Comparison of ENCODE assay signal across 12 cellular contexts in the genomic region with DNA sequence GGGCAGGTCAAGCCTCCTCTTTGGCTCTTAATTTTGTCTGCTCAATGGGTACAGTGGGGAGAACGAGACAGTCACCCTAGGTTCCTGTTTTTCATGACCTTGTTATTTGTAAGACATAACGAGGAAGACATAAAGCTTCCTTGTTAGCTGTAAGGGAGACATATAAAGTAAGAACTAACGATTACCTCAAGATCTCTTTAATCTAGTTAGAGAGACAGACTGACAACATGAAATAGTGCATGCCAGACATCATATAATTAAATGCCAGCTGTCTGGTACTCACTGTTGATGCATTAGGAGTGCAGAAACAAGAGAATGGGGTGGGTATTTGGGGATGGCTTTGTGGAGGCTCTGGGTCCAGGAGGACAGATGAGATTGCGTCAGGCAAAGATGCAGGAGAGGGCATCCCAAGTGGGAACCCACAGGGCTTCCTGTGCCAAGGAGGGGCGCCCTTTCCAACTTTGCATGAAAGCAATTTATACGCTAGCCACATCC. TPM values are rescaled to one million over a fixed set of nuclear protein-coding genes. Genes with fewer than 3 reads are reported as not detected.
A peak's percentile ranks its signal among the peaks of the same experiment; 100 is the strongest.
DNase-seq lines count a peak whose midpoint lies in the region; ATAC-seq and TF ChIP-seq lines count a peak whose summit lies in the region.
"Had no signal": no experiment of that assay in that cellular context is flagged by ENCODE, and none has a peak within 500 bp of the region (broad histone marks: within the 10 kb centered on the region; RNA-seq: fewer than 3 reads in every experiment).

No MANE protein-coding gene starts in this region.

- peak; percentile 57 for DNase-seq in NCI-H2171 treated with DMSO at 0.1 percent for 48 hours (lab: John Stamatoyannopoulos, UW)
- no peak for DNase-seq in NCI-H2171 (lab: John Stamatoyannopoulos, UW)
- DNase-seq in Karpas-422: no peak
- no peak for DNase-seq in T-helper 2 cell treated with Interferon-gamma antibody and Interleukin-4, amounts not matched to agents 5 μg/mL and 100 μg/mL, for 36 hours (ENCODE audit: low spot score)
- DNase-seq in lower lobe of right lung: peak; percentile 11
- DNase-seq in RPMI8226: no peak
- DNase-seq: DND-41, endodermal cell, right cardiac atrium had no signal

- peaks cover 28% of the 10 kb centered on the region for H3K4me1 ChIP-seq in Karpas-422 (ENCODE audit: low read length)
- peaks cover 15% of the 10 kb centered on the region for H3K4me1 ChIP-seq in lower lobe of right lung

- intact Hi-C loops in lower lobe of right lung (cut with DNase I): no loop called here

- peak overlapping the region; percentile 70 for H3K4me3 Mint-ChIP-seq in T-helper 2 cell treated with Interferon-gamma antibody and Interleukin-4, amounts not matched to agents 5 μg/mL and 100 μg/mL, for 36 hours
- H3K4me3 Mint-ChIP-seq: endodermal cell had no signal

- ATAC-seq in lower lobe of right lung (no peak), HG03439 (IDR thresholded peaks at IDR 0.05; ENCODE audit: unreplicated experiment) (no peak), GM18511 (IDR thresholded peaks at IDR 0.05; ENCODE audit: unreplicated experiment) (no peak)
- ATAC-seq: right cardiac atrium had no signal

- TF ChIP-seq CTCF in lower lobe of right lung (IDR thresholded peaks at IDR 0.05): no peak

- no peaks in the 10 kb centered on the region for H3K27me3 ChIP-seq in Karpas-422 (ENCODE audit: low read length)
- H3K27me3 ChIP-seq in lower lobe of right lung (ENCODE audit: low read depth): no peaks in the 10 kb centered on the region

- peaks cover 4% of the 10 kb centered on the region for H3K36me3 Mint-ChIP-seq in T-helper 2 cell treated with Interferon-gamma antibody and Interleukin-4, amounts not matched to agents 5 μg/mL and 100 μg/mL, for 36 hours (ENCODE audit: low read depth)

- H3K36me3 ChIP-seq in Karpas-422 (ENCODE audit: insufficient read depth, low read length) (no peaks in the 10 kb centered on the region), lower lobe of right lung (no peaks in the 10 kb centered on the region)
- H3K36me3 ChIP-seq: thoracic aorta had no signal

- peaks cover 51% of the 10 kb centered on the region for H3K4me1 Mint-ChIP-seq in T-helper 2 cell treated with Interferon-gamma antibody and Interleukin-4, amounts not matched to agents 5 μg/mL and 100 μg/mL, for 36 hours (ENCODE audit: low read depth)

- H4K20me1 ChIP-seq in Karpas-422 (ENCODE audit: insufficient read depth, low read depth, low read length): no peaks in the 10 kb centered on the region

- no peaks in the 10 kb centered on the region for H3K9me3 ChIP-seq in Karpas-422 (ENCODE audit: low read length)
- H3K9me3 ChIP-seq in lower lobe of right lung: no peaks in the 10 kb centered on the region
- H3K9me3 ChIP-seq: thoracic aorta had no signal

- H3K9ac ChIP-seq in Karpas-422 (ENCODE audit: low read length): no peak overlapping the region; the same call in 1 of the 2 replicates

- H3K27me3 Mint-ChIP-seq in T-helper 2 cell treated with Interferon-gamma antibody and Interleukin-4, amounts not matched to agents 5 μg/mL and 100 μg/mL, for 36 hours (ENCODE audit: low read depth): no peaks in the 10 kb centered on the region

- no peaks in the 10 kb centered on the region for H3K9me2 ChIP-seq in Karpas-422 (replicated peaks; ENCODE audit: insufficient read depth, low read length)

- H3K9me3 Mint-ChIP-seq in T-helper 2 cell treated with Interferon-gamma antibody and Interleukin-4, amounts not matched to agents 5 μg/mL and 100 μg/mL, for 36 hours: peaks cover 3% of the 10 kb centered on the region
- H3K9me3 Mint-ChIP-seq: endodermal cell had no signal

- H3K4me3 ChIP-seq in Karpas-422 (ENCODE audit: low read length) (no peak overlapping the region; the same call in 1 of the 2 replicates), lower lobe of right lung (no peak overlapping the region)
- H3K4me3 ChIP-seq: thoracic aorta had no signal

- peak overlapping the region; percentile 95 for H3K27ac Mint-ChIP-seq in T-helper 2 cell treated with Interferon-gamma antibody and Interleukin-4, amounts not matched to agents 5 μg/mL and 100 μg/mL, for 36 hours
- H3K27ac Mint-ChIP-seq: endodermal cell had no signal

- no peak overlapping the region; the same call in 1 of the 2 replicates for H2AFZ ChIP-seq in Karpas-422 (ENCODE audit: low read length)

- H3K79me2 ChIP-seq in Karpas-422 (ENCODE audit: low read length): peaks cover 8% of the 10 kb centered on the region; the same call in 1 of the 2 replicates

- peak overlapping the region; percentile 11 for H3K4me2 ChIP-seq in Karpas-422 (ENCODE audit: low read depth, low read length, poor library complexity, severe bottlenecking)

- no peak overlapping the region for H3K27ac ChIP-seq in Karpas-422 (ENCODE audit: low read length)
- peak overlapping the region; percentile 46 for H3K27ac ChIP-seq in lower lobe of right lung
- H3K27ac ChIP-seq: thoracic aorta had no signal

RNA-seq across cellular contexts. Expression of gene CCDC167, which starts 3.8 kb away (rescaled TPM):
- total RNA-seq in Karpas-422 (2014; rRNA removed; shearing (Covaris generic); ENCODE audit: low replicate concordance): 19.6 and 23.2 TPM in 2 replicates
- total RNA-seq in lower lobe of right lung: 12.7 TPM

Comparison
In these comparisons a context has a peak if more than half of its experiments do, and no peak if none do; other contexts are left out.
1. DNase-seq: peak in NCI-H2171 treated with DMSO at 0.1 percent for 48 hours (single experiment) and lower lobe of right lung (single experiment); none in NCI-H2171 (single experiment), Karpas-422 (single experiment), T-helper 2 cell treated with Interferon-gamma antibody and Interleukin-4, amounts not matched to agents 5 μg/mL and 100 μg/mL, for 36 hours (single experiment) and RPMI8226 (single experiment).